In genomic region chr5:140806834-140807775, GRCh38 we compare ENCODE assay signal across 8 cellular contexts. TPM values are rescaled to one million over a fixed set of nuclear protein-coding genes. Genes with fewer than 3 reads are reported as not detected.
DNase-seq lines count a peak whose midpoint lies in the region; ATAC-seq, FAIRE-seq and TF ChIP-seq lines count a peak whose summit lies in the region.

Gene PCDHA4 (plus strand): TSS chr5:140807068.

- H4K8ac ChIP-seq in H1 (ENCODE audit: extremely low read depth, insufficient read depth, low read length) = no peak within 1 kb of the TSS

- H3K23ac ChIP-seq in H1 (ENCODE audit: insufficient read length) = no peak within 1 kb of the TSS

- H2BK20ac ChIP-seq in H1 (ENCODE audit: low read length) = no peak within 1 kb of the TSS

- H3K36me3 ChIP-seq in H1 (ENCODE audit: control insufficient read depth in 2 of 4, insufficient read depth in 4 of 4, low read length in 3 of 4) = peaks cover 0 to 12% (median 0%) of the 10 kb centered on the region in 4 experiments; a peak in 3 of 8 replicates

- peak within 1 kb of the TSS; percentile 95 for H2AFZ ChIP-seq in H1 (ENCODE audit: low read length)

- TF ChIP-seq CTCF in H1 (IDR thresholded peaks at IDR 0.05; ENCODE audit: control extremely low read depth in 1 of 3, insufficient read depth in 1 of 3, low read depth in 1 of 3, low read length in 3 of 3) = peak; percentile 75 to 81 (median 81)

- H4K20me1 ChIP-seq in H1 (replicated peaks in 1 of 2; ENCODE audit: control insufficient read depth in 1 of 2, insufficient read depth in 2 of 2, low read length in 2 of 2) = no peaks in the 10 kb centered on the region

- peak in 1 of 2 experiments; percentile 59; a peak in 2 of 3 replicates for TF ChIP-seq POLR2A in H1 (IDR thresholded peaks at IDR 0.05; ENCODE audit: control extremely low read depth in 1 of 2, low read depth in 2 of 2, low read length in 2 of 2)

- no peaks in the 10 kb centered on the region for H3K79me2 ChIP-seq in H1 (ENCODE audit: control insufficient read depth in 1 of 2, insufficient read depth in 2 of 2, low read length in 2 of 2)

- CTCF ChIA-PET in H1 (lab: Charles Lee; ENCODE audit: partially characterized antibody) = interaction anchor here (0.6 to 5.5 kb wide), 49 partner anchors 9 to 757 kb away, joined by 3 to 59 read pairs (median 4); partner anchors contain the start of genes PCDHA1, PCDHA10, PCDHA11 and PCDHA12

- no peak within 1 kb of the TSS for H3K4ac ChIP-seq in H1 (replicated peaks; ENCODE audit: insufficient read length, low read depth, low read length)

- no peak within 1 kb of the TSS for H3K14ac ChIP-seq in H1 (ENCODE audit: insufficient read length)

- peak within 1 kb of the TSS; percentile 55 to 59 for H3K4me2 ChIP-seq in H1 (ENCODE audit: insufficient read depth in 1 of 2, low read depth in 2 of 2, low read length in 2 of 2)

- peak within 1 kb of the TSS; percentile 80 to 88 (median 85) for H3K4me3 ChIP-seq in H1 (ENCODE audit: extremely low read depth in 1 of 4, insufficient read depth in 2 of 4, low read depth in 3 of 4, low read length in 4 of 4)

- H4K5ac ChIP-seq in H1 (ENCODE audit: insufficient read length, low read depth, low read length) = peak within 1 kb of the TSS; percentile 28

- TF ChIP-seq EP300 in H1 (IDR thresholded peaks at IDR 0.05; ENCODE audit: borderline replicate concordance in 1 of 2, low read depth in 2 of 2, low read length in 2 of 2) = no peak

- no peak within 1 kb of the TSS for H2BK15ac ChIP-seq in H1 (ENCODE audit: low read length)

- H3K9me3 ChIP-seq in H1 (ENCODE audit: insufficient read depth in 2 of 2, low read depth in 1 of 2, low read length in 1 of 2) = peaks cover 0 to 13% of the 10 kb centered on the region in 2 experiments; a peak in 2 of 4 replicates

- H2BK5ac ChIP-seq in H1 (ENCODE audit: low read depth, low read length) = no peak within 1 kb of the TSS

- POLR2A ChIA-PET in H1 (lab: Charles Lee; ENCODE audit: partially characterized antibody) = interaction anchor here (0.6 to 2.1 kb wide), 8 partner anchors 10 to 233 kb away, joined by 3 to 8 read pairs (median 3); partner anchors contain the start of genes PCDHA1, PCDHA2 and PCDHA6

- 5% methylated on average over 36 of the region's 47 CpGs; no CpG with 5 or more reads in 1 of the 2 experiments for WGBS in H1 (ENCODE audit: extremely low coverage in 1 of 2, insufficient coverage in 1 of 2, insufficient read length in 1 of 2, insufficient replicate concordance in 2 of 2, low coverage in 1 of 2, low lambda C conversion rate in 2 of 2, missing lambda C conversion rate in 1 of 2), 2 experiments

- H2BK120ac ChIP-seq in H1 (replicated peaks; ENCODE audit: low read depth, low read length) = no peak within 1 kb of the TSS

- no peaks in the 10 kb centered on the region for H3K23me2 ChIP-seq in H1 (ENCODE audit: low read depth, low read length)

- TF ChIP-seq RAD21 in H1 (IDR thresholded peaks at IDR 0.05 in 1 of 2, conservative IDR thresholded peaks at IDR 0.05 in 1 of 2; ENCODE audit: low read depth in 2 of 2, low read length in 2 of 2) = peak; percentile 75 to 76

- DNase-seq in Daoy (ENCODE audit: low read depth) (peak; percentile 76), NCI-H1092 treated with DMSO at 0.1 percent for 48 hours (lab: John Stamatoyannopoulos, UW) (peak; percentile 69), H1 (ENCODE audit: low read depth in 1 of 2, low spot score in 2 of 2) (peak in 1 of 2 experiments; percentile 94), myocyte (ENCODE audit: low read depth) (peak; percentile 51), NCI-H187 treated with DMSO at 0.1 percent for 48 hours (lab: John Stamatoyannopoulos, UW) (no peak), H4 (ENCODE audit: low spot score) (no peak)

- peak; percentile 93 for FAIRE-seq in H1 (lab: Jason Lieb, UNC)

- no peaks in the 10 kb centered on the region for H3K79me1 ChIP-seq in H1 (ENCODE audit: low read depth, low read length)

- H2AK5ac ChIP-seq in H1 (ENCODE audit: low read depth, low read length) = no peak within 1 kb of the TSS

- no peak within 1 kb of the TSS for H4K91ac ChIP-seq in H1 (replicated peaks; ENCODE audit: insufficient read length, low read length)

- ATAC-seq in GM21447 (IDR thresholded peaks at IDR 0.05; ENCODE audit: unreplicated experiment) = no peak
- no peak for ATAC-seq in HG03520 (IDR thresholded peaks at IDR 0.05; ENCODE audit: unreplicated experiment)

- H3K18ac ChIP-seq in H1 (ENCODE audit: extremely low read depth, low read length) = peak within 1 kb of the TSS; percentile 81

- H3K27ac ChIP-seq in H1 (ENCODE audit: low read depth, low read length) = peak within 1 kb of the TSS; percentile 31; the same call in 1 of the 2 replicates

- no peak within 1 kb of the TSS for H3K56ac ChIP-seq in H1 (replicated peaks; ENCODE audit: insufficient read length, low read depth, low read length)

- H3K9ac ChIP-seq in H1 (replicated peaks in 1 of 4; ENCODE audit: extremely low read depth in 1 of 4, low read depth in 3 of 4, low read length in 3 of 4) = peak within 1 kb of the TSS; percentile 75 to 90 (median 84)

- H3K27me3 ChIP-seq in H1 (replicated peaks in 1 of 4; ENCODE audit: control insufficient read depth in 3 of 4, extremely low read depth in 1 of 4, insufficient read depth in 3 of 4, low read length in 3 of 4) = no peaks in the 10 kb centered on the region

- no peaks in the 10 kb centered on the region for H3K4me1 ChIP-seq in H1 (replicated peaks in 1 of 4; ENCODE audit: control insufficient read depth in 3 of 4, insufficient read depth in 4 of 4, low read length in 3 of 4)

- H2BK12ac ChIP-seq in H1 (ENCODE audit: low read depth, low read length) = no peak within 1 kb of the TSS

TF ChIP-seq in H1, 55 proteins besides CTCF, POLR2A, EP300 and RAD21 (continues in another document):
- TF ChIP-seq YY1 (IDR thresholded peaks at IDR 0.05; ENCODE audit: low read depth, low read length) = peak; percentile 17; the same call in 1 of the 2 replicates
- no peak for TF ChIP-seq NANOG (IDR thresholded peaks at IDR 0.05; ENCODE audit: insufficient read depth, low read depth, low read length, poor library complexity, severe bottlenecking)
- TF ChIP-seq HDAC6 (IDR thresholded peaks at IDR 0.05; ENCODE audit: low read depth, low read length) = no peak
- no peak for TF ChIP-seq CBX8 (IDR thresholded peaks at IDR 0.05; ENCODE audit: borderline replicate concordance, low read depth, low read length)
- no peak for TF ChIP-seq CEBPB (IDR thresholded peaks at IDR 0.05; ENCODE audit: low read depth, low read length)
- TF ChIP-seq NRF1 (IDR thresholded peaks at IDR 0.05; ENCODE audit: low read depth, low read length) = no peak
- TF ChIP-seq TCF12 (IDR thresholded peaks at IDR 0.05; ENCODE audit: low read depth, low read length) = no peak
- TF ChIP-seq SIRT6 (IDR thresholded peaks at IDR 0.05; ENCODE audit: low read length) = no peak
- no peak for TF ChIP-seq SP2 (IDR thresholded peaks at IDR 0.05; ENCODE audit: low read length)
- no peak for TF ChIP-seq MAX (IDR thresholded peaks at IDR 0.05)
- TF ChIP-seq KDM1A (IDR thresholded peaks at IDR 0.05; ENCODE audit: borderline replicate concordance, low read length) = no peak
- TF ChIP-seq RFX5 (IDR thresholded peaks at IDR 0.05; ENCODE audit: borderline replicate concordance, low read depth, low read length) = no peak
- no peak; the same call in 1 of the 2 replicates for TF ChIP-seq CHD2 (IDR thresholded peaks at IDR 0.05; ENCODE audit: low read length)
- no peak for TF ChIP-seq FOSL1 (IDR thresholded peaks at IDR 0.05; ENCODE audit: insufficient read depth, low read depth, low read length)
- TF ChIP-seq BCL11A (IDR thresholded peaks at IDR 0.05; ENCODE audit: low read depth in 2 of 2, low read length in 2 of 2) = no peak
- TF ChIP-seq GTF2F1 (IDR thresholded peaks at IDR 0.05; ENCODE audit: borderline replicate concordance, low read depth, low read length) = no peak
- no peak for TF ChIP-seq E2F6 (IDR thresholded peaks at IDR 0.05)
- no peak for TF ChIP-seq SIX5 (IDR thresholded peaks at IDR 0.05; ENCODE audit: low read depth, low read length)
- no peak for TF ChIP-seq CREB1 (IDR thresholded peaks at IDR 0.05)
- TF ChIP-seq TAF1 (IDR thresholded peaks at IDR 0.05; ENCODE audit: low read depth, low read length) = no peak
- TF ChIP-seq KDM5A (IDR thresholded peaks at IDR 0.05; ENCODE audit: low read length) = no peak
- TF ChIP-seq TAF7 (optimal IDR thresholded peaks at IDR 0.05; ENCODE audit: borderline replicate concordance, low read depth, low read length) = no peak
- no peak for TF ChIP-seq BRCA1 (IDR thresholded peaks at IDR 0.05; ENCODE audit: low read depth, low read length)
- TF ChIP-seq BACH1 (IDR thresholded peaks at IDR 0.05; ENCODE audit: low read length) = no peak
- TF ChIP-seq HDAC2 (IDR thresholded peaks at IDR 0.05; ENCODE audit: borderline replicate concordance in 1 of 2, low read depth in 2 of 2, low read length in 2 of 2) = no peak
- TF ChIP-seq CHD1 (IDR thresholded peaks at IDR 0.05; ENCODE audit: low read depth, low read length) = no peak
- TF ChIP-seq PHF8 (conservative IDR thresholded peaks at IDR 0.05; ENCODE audit: low read depth, low read length) = peak; percentile 66

RNA-seq across cellular contexts. Expression of gene PCDHA4, which starts in this region (rescaled TPM):
- total RNA-seq in Daoy (2014; rRNA removed; shearing (Covaris generic)) = 1.0 and 3.0 TPM in 2 replicates
- total RNA-seq in H1 (2021; fragmentation: NEBNext Ultra II Directional; extraction: Animal tissue kit (Norgen Biotek cat#: 25700)) = 5.3 and 5.7 TPM in 2 replicates
- 3.7 and 3.8 TPM in 2 replicates for polyA plus RNA-seq in H1 (2011; rRNA removed)
- 3.8 TPM for polyA plus RNA-seq in H1 (2011; cell fraction: cytosol; rRNA removed)
- 6.3 TPM for polyA plus RNA-seq in H1 (2011; cell fraction: nucleus; rRNA removed)
- 3.1 to 4.6 TPM (median 3.9 TPM) in 4 replicates for polyA plus RNA-seq in H1 (2012, experiment 1 of 2)
- 2.0 TPM for polyA plus RNA-seq in H1 (2012, experiment 2 of 2)
- polyA plus RNA-seq in H1 (2013, experiment 1 of 2) = 4.8 TPM
- polyA plus RNA-seq in H1 (2013, experiment 2 of 2) = 4.7 TPM
- 8.7 and 11.0 TPM in 2 replicates for polyA minus RNA-seq in H1 (2011; rRNA and poly(A)+ RNA removed)
- polyA minus RNA-seq in H1 (2011; cell fraction: cytosol; rRNA and poly(A)+ RNA removed) = 7.2 TPM
- 23.3 TPM for polyA minus RNA-seq in H1 (2011; cell fraction: nucleus; rRNA and poly(A)+ RNA removed)
- total RNA-seq in myocyte = 1.2 and 1.4 TPM in 2 replicates
- 0.72 TPM for polyA plus RNA-seq in myocyte (2012)
- total RNA-seq in H4 (2014; rRNA removed; shearing (Covaris generic)) = 0.02 and 0.04 TPM in 2 replicates

Comparison
In these comparisons a context has a peak if more than half of its experiments do, and no peak if none do; other contexts are left out.
1. DNase-seq: peak in Daoy (single experiment), NCI-H1092 treated with DMSO at 0.1 percent for 48 hours (single experiment) and myocyte (single experiment); none in NCI-H187 treated with DMSO at 0.1 percent for 48 hours (single experiment) and H4 (single experiment).